Comparison of ENCODE assay signal across 1 cellular context in the genomic region with DNA sequence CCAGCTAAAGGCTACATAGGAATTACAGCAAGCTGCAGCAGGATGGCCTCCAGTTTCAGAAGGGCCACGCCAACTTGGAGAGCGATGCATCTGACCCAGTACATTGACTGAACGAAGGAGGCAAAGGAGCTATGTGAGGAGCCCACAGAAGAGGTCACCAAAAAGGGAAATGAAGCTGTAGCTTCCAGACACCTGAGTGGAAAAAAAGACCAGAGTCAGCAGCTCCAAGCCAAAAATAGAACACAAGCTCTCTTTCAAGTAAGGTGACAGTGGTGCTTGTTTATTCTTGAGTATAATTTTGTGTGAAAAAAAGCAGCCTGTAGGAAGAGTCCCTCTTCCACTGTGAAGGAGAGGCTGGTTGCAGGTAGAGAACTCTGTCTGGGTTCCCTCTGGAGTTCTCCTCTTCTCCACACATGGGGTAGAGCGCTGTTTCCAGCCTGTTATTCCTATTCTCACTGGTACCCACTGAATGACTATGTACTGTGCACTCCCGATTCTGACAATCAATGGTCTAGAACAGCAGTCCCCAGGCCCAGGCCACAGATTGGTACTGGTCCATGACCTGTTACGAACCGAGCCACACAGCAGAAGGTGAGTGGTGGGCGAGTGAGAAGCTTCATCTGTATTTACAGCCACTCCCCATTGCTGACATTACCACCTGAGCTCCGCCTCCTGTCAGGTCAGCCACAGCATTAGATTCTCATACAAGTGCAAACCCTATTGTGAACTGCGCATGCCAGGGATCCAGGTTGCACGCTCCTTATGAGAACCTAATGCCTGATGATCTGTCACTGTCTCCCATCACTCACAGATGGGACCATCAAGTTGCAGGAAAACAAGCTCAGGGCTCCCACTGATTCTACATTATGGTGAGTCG.
TF ChIP-seq lines count a peak whose summit lies in the region.

No MANE protein-coding gene starts in this region.

TF ChIP-seq in K562, 482 proteins besides CTCF, POLR2A, EP300 and RAD21:
- TF ChIP-seq NRF1 (conservative IDR thresholded peaks at IDR 0.05 in 1 of 2, IDR thresholded peaks at IDR 0.05 in 1 of 2) (peak; percentile 52 to 61), FOXM1 (IDR thresholded peaks at IDR 0.05; ENCODE audit: low read depth) (no peak), FOXM1 (CRISPR knock-in tag; IDR thresholded peaks at IDR 0.05; ENCODE audit: low read depth) (no peak)
